ENCODE assay signal across 1 cellular context in the genomic region with DNA sequence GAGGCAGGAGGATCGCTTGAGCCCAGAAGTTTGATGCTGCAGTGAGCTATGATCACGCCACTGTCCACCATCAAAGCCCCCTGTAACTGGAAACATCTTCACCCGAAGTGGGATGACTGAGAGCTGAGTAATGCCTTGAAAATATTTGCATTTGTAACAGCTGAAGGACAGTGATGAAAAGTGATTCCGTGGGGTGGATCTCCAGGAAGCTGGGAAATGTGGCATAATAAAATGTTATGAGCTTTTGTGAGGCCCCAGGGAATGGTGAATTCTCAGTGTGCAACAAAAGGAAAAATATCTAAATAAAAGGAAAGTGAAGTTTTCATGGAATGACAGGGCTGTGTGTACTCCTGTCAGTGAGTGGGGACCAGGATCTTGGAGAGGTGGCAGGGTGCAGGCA.
TF ChIP-seq lines count a peak whose summit lies in the region.

No MANE protein-coding gene starts in this region.

TF ChIP-seq in HEK293, 187 proteins besides CTCF, POLR2A, EP300 and RAD21 (continued from another document):
- TF ChIP-seq, protein P1, sequence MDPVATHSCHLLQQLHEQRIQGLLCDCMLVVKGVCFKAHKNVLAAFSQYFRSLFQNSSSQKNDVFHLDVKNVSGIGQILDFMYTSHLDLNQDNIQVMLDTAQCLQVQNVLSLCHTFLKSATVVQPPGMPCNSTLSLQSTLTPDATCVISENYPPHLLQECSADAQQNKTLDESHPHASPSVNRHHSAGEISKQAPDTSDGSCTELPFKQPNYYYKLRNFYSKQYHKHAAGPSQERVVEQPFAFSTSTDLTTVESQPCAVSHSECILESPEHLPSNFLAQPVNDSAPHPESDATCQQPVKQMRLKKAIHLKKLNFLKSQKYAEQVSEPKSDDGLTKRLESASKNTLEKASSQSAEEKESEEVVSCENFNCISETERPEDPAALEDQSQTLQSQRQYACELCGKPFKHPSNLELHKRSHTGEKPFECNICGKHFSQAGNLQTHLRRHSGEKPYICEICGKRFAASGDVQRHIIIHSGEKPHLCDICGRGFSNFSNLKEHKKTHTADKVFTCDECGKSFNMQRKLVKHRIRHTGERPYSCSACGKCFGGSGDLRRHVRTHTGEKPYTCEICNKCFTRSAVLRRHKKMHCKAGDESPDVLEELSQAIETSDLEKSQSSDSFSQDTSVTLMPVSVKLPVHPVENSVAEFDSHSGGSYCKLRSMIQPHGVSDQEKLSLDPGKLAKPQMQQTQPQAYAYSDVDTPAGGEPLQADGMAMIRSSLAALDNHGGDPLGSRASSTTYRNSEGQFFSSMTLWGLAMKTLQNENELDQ (tag by site-specific recombination; IDR thresholded peaks at IDR 0.05; ENCODE audit: low read depth) = no peak
- TF ChIP-seq ZNF561 (tag by site-specific recombination; IDR thresholded peaks at IDR 0.05; ENCODE audit: borderline replicate concordance) = no peak
- TF ChIP-seq ZNF701 (tag by site-specific recombination; IDR thresholded peaks at IDR 0.05) = no peak
- TF ChIP-seq, protein P2, sequence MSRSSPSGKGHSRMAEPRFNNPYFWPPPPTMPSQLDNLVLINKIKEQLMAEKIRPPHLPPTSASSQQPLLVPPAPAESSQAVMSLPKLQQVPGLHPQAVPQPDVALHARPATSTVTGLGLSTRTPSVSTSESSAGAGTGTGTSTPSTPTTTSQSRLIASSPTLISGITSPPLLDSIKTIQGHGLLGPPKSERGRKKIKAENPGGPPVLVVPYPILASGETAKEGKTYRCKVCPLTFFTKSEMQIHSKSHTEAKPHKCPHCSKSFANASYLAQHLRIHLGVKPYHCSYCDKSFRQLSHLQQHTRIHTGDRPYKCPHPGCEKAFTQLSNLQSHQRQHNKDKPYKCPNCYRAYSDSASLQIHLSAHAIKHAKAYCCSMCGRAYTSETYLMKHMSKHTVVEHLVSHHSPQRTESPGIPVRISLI (tag by site-specific recombination; IDR thresholded peaks at IDR 0.05) = no peak
- no peak for TF ChIP-seq ZNF341 (tag by site-specific recombination; IDR thresholded peaks at IDR 0.05; ENCODE audit: low read depth)
- TF ChIP-seq ZIC2 (tag by site-specific recombination; IDR thresholded peaks at IDR 0.05) = peak; percentile 13; the same call in 1 of the 2 replicates
- no peak for TF ChIP-seq ZNF510 (tag by site-specific recombination; IDR thresholded peaks at IDR 0.05; ENCODE audit: insufficient replicate concordance)
- no peak for TF ChIP-seq KLF10 (tag by site-specific recombination; IDR thresholded peaks at IDR 0.05)
- TF ChIP-seq, protein P3, sequence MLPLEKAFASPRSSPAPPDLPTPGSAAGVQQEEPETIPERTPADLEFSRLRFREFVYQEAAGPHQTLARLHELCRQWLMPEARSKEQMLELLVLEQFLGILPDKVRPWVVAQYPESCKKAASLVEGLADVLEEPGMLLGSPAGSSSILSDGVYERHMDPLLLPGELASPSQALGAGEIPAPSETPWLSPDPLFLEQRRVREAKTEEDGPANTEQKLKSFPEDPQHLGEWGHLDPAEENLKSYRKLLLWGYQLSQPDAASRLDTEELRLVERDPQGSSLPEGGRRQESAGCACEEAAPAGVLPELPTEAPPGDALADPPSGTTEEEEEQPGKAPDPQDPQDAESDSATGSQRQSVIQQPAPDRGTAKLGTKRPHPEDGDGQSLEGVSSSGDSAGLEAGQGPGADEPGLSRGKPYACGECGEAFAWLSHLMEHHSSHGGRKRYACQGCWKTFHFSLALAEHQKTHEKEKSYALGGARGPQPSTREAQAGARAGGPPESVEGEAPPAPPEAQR (tag by site-specific recombination; IDR thresholded peaks at IDR 0.05) = no peak
